Comparison of ENCODE assay signal across 19 cellular contexts in genomic region chr6:167551634-167552630, GRCh38.
DNase-seq lines count a peak whose midpoint lies in the region; ATAC-seq, FAIRE-seq and TF ChIP-seq lines count a peak whose summit lies in the region.
"Had no signal": no experiment of that assay in that cellular context is flagged by ENCODE, and none has a peak within 500 bp of the region (broad histone marks: within the 10 kb centered on the region; RNA-seq: fewer than 3 reads in every experiment).

No MANE protein-coding gene starts in this region.

- H4K20me1 ChIP-seq in H1 (replicated peaks in 1 of 2; ENCODE audit: control insufficient read depth in 1 of 2, insufficient read depth in 2 of 2, low read length in 2 of 2) = peaks cover 0 to 2% of the 10 kb centered on the region in 2 experiments

- no peak overlapping the region for H4K5ac ChIP-seq in H1 (ENCODE audit: insufficient read length, low read depth, low read length)

- DNase-seq in H1 (ENCODE audit: low read depth in 1 of 2, low spot score in 2 of 2) = no peak
- peak in 2 of 3 donors; percentile 69 for DNase-seq in right cardiac atrium
- peak; percentile 64 for DNase-seq in sciatic nerve (ENCODE audit: low spot score)
- peak; percentile 41 for DNase-seq in ureter (ENCODE audit: low spot score)
- DNase-seq in iPS-NIHi11 (ENCODE audit: low spot score) = no peak
- DNase-seq in immature natural killer cell = no peak
- DNase-seq in NOMO-1 treated with DMSO at 0.1 percent for 48 hours (lab: John Stamatoyannopoulos, UW; ENCODE audit: unreplicated experiment) = no peak
- DNase-seq: activated CD4-positive, alpha-beta T cell treated with anti-CD3 and anti-CD28 coated beads for 1 hour; activated CD8-positive, alpha-beta memory T cell treated with anti-CD3 and anti-CD28 coated beads for 24 hours; activated naive CD4-positive, alpha-beta T cell treated with anti-CD3 and anti-CD28 coated beads, Interleukin-2, amount 50 U/mL, for 16 hours; activated T-cell treated with anti-CD3 and anti-CD28 coated beads, Interleukin-2, amount 50 U/mL, for 72 hours; AML-193; Caco-2; EL; foreskin melanocyte; NCI-H2081; NCI-H510A had no signal

- H3K4me3 ChIP-seq in H1 (ENCODE audit: extremely low read depth in 1 of 4, insufficient read depth in 2 of 4, low read depth in 3 of 4, low read length in 4 of 4) = no peak overlapping the region
- H3K4me3 ChIP-seq in right cardiac atrium (ENCODE audit: low read length) = no peak overlapping the region
- H3K4me3 ChIP-seq: pancreas had no signal

- intact Hi-C loops in right cardiac atrium (cut with DNase I) (no loop called here), sciatic nerve (cut with DNase I) (no loop called here)

- no peaks in the 10 kb centered on the region for H3K27me3 ChIP-seq in H1 (replicated peaks in 1 of 4; ENCODE audit: control insufficient read depth in 3 of 4, extremely low read depth in 1 of 4, insufficient read depth in 3 of 4, low read length in 3 of 4)
- H3K27me3 ChIP-seq in right cardiac atrium (ENCODE audit: control insufficient read depth, insufficient read depth) = no peaks in the 10 kb centered on the region
- H3K27me3 ChIP-seq: pancreas had no signal

- H3K27ac Mint-ChIP-seq in immature natural killer cell = no peak overlapping the region
- H3K27ac Mint-ChIP-seq: activated T-cell treated with anti-CD3 and anti-CD28 coated beads, Interleukin-2, amount 50 U/mL, for 72 hours had no signal

- no peak overlapping the region for H3K4me2 ChIP-seq in H1 (ENCODE audit: insufficient read depth in 1 of 2, low read depth in 2 of 2, low read length in 2 of 2)

- no peak overlapping the region; the same call in 1 of the 2 replicates for H2BK12ac ChIP-seq in H1 (ENCODE audit: low read depth, low read length)

- H3K79me2 ChIP-seq in H1 (ENCODE audit: control insufficient read depth in 1 of 2, insufficient read depth in 2 of 2, low read length in 2 of 2) = no peaks in the 10 kb centered on the region

- CTCF ChIA-PET in H1 (lab: Charles Lee; ENCODE audit: partially characterized antibody) = interaction anchor here (1.0 kb wide), 2 partner anchors 11 to 95 kb away, joined by 3 read pairs; no protein-coding TSS in a partner anchor

- TF ChIP-seq EP300 in H1 (IDR thresholded peaks at IDR 0.05; ENCODE audit: borderline replicate concordance in 1 of 2, low read depth in 2 of 2, low read length in 2 of 2) = no peak

- no peak overlapping the region for H2AK5ac ChIP-seq in H1 (ENCODE audit: low read depth, low read length)

- ATAC-seq in right cardiac atrium (peak; percentile 18 to 20), sciatic nerve (peak; percentile 9)
- ATAC-seq: activated T-cell treated with anti-CD3 and anti-CD28 coated beads, Interleukin-2, amount 50 U/mL, for 72 hours had no signal

- H3K9me3 ChIP-seq in H1 (ENCODE audit: insufficient read depth in 2 of 2, low read depth in 1 of 2, low read length in 1 of 2) (no peaks in the 10 kb centered on the region), right cardiac atrium (ENCODE audit: control insufficient read depth, low read length) (no peaks in the 10 kb centered on the region)
- H3K9me3 ChIP-seq: Caco-2, pancreas had no signal

- no peak overlapping the region for H3K18ac ChIP-seq in H1 (ENCODE audit: extremely low read depth, low read length)

- no peak for TF ChIP-seq POLR2A in H1 (IDR thresholded peaks at IDR 0.05; ENCODE audit: control extremely low read depth in 1 of 2, low read depth in 2 of 2, low read length in 2 of 2)

- POLR2A ChIA-PET in H1 (lab: Charles Lee; ENCODE audit: partially characterized antibody) = interaction anchor here (0.5 kb wide), 1 partner anchor 317 kb away, joined by 4 read pairs; no protein-coding TSS in a partner anchor

- no peak overlapping the region for H3K56ac ChIP-seq in H1 (replicated peaks; ENCODE audit: insufficient read length, low read depth, low read length)

- no peak overlapping the region for H3K27ac ChIP-seq in H1 (ENCODE audit: low read depth, low read length)
- peak overlapping the region; percentile 22 for H3K27ac ChIP-seq in right cardiac atrium (ENCODE audit: low read length)
- H3K27ac ChIP-seq: pancreas had no signal

- peaks cover 0 to 6% (median 2%) of the 10 kb centered on the region in 3 donors for H3K27me3 Mint-ChIP-seq in immature natural killer cell (ENCODE audit: low read depth in 3 of 3)

- H2BK5ac ChIP-seq in H1 (ENCODE audit: low read depth, low read length) = no peak overlapping the region

- peaks cover 4% of the 10 kb centered on the region; the same call in 1 of the 2 replicates for H3K23me2 ChIP-seq in H1 (ENCODE audit: low read depth, low read length)

- no peak overlapping the region for H3K23ac ChIP-seq in H1 (ENCODE audit: insufficient read length)

- no peak overlapping the region for H3K14ac ChIP-seq in H1 (ENCODE audit: insufficient read length)

- peak overlapping the region; percentile 17; the same call in 1 of the 2 replicates for H4K8ac ChIP-seq in H1 (ENCODE audit: extremely low read depth, insufficient read depth, low read length)

- FAIRE-seq in H1 (lab: Jason Lieb, UNC) = no peak
- FAIRE-seq: colon, pancreas had no signal

- no peak overlapping the region for H2BK20ac ChIP-seq in H1 (ENCODE audit: low read length)

- peaks cover 0 to 15% (median 0%) of the 10 kb centered on the region in 6 donors for H3K9me3 Mint-ChIP-seq in immature natural killer cell

- no peaks in the 10 kb centered on the region for H3K36me3 ChIP-seq in H1 (ENCODE audit: control insufficient read depth in 2 of 4, insufficient read depth in 4 of 4, low read length in 3 of 4)
- H3K36me3 ChIP-seq: pancreas had no signal

- no peak overlapping the region for H2AFZ ChIP-seq in H1 (ENCODE audit: low read length)

- no peaks in the 10 kb centered on the region for H3K4me1 Mint-ChIP-seq in immature natural killer cell

- H3K4me1 ChIP-seq in H1 (replicated peaks in 1 of 4; ENCODE audit: control insufficient read depth in 3 of 4, insufficient read depth in 4 of 4, low read length in 3 of 4) = no peaks in the 10 kb centered on the region; a peak in 1 of 7 replicates
- H3K4me1 ChIP-seq in right cardiac atrium (ENCODE audit: control insufficient read depth, insufficient read depth, low read length) = peaks cover 10% of the 10 kb centered on the region
- H3K4me1 ChIP-seq: Caco-2, pancreas had no signal

- no peak overlapping the region for H2BK120ac ChIP-seq in H1 (replicated peaks; ENCODE audit: low read depth, low read length)

- H3K4ac ChIP-seq in H1 (replicated peaks; ENCODE audit: insufficient read length, low read depth, low read length) = no peak overlapping the region

- H3K4me3 Mint-ChIP-seq in immature natural killer cell = no peak overlapping the region
- H3K4me3 Mint-ChIP-seq: activated T-cell treated with anti-CD3 and anti-CD28 coated beads, Interleukin-2, amount 50 U/mL, for 72 hours had no signal

- 0 out of 2 replicates have a peak overlapping the region, but pooled peaks have one; percentile 12 for H2BK15ac ChIP-seq in H1 (ENCODE audit: low read length)

- no peaks in the 10 kb centered on the region for H3K79me1 ChIP-seq in H1 (ENCODE audit: low read depth, low read length)

- WGBS in H1 (ENCODE audit: extremely low coverage in 1 of 2, insufficient coverage in 1 of 2, insufficient read length in 1 of 2, insufficient replicate concordance in 2 of 2, low coverage in 1 of 2, low lambda C conversion rate in 2 of 2, missing lambda C conversion rate in 1 of 2), 2 experiments = 90% methylated on average over 36 of the region's 41 CpGs; no CpG with 5 or more reads in 1 of the 2 experiments
- WGBS in right cardiac atrium = 89% methylated on average over 41 of the region's 41 CpGs

- no peak for TF ChIP-seq RAD21 in H1 (IDR thresholded peaks at IDR 0.05 in 1 of 2, conservative IDR thresholded peaks at IDR 0.05 in 1 of 2; ENCODE audit: low read depth in 2 of 2, low read length in 2 of 2)

- no peaks in the 10 kb centered on the region for H3K36me3 Mint-ChIP-seq in immature natural killer cell

- TF ChIP-seq CTCF in H1 (IDR thresholded peaks at IDR 0.05; ENCODE audit: control extremely low read depth in 1 of 3, insufficient read depth in 1 of 3, low read depth in 1 of 3, low read length in 3 of 3) = no peak

- H4K91ac ChIP-seq in H1 (replicated peaks; ENCODE audit: insufficient read length, low read length) = no peak overlapping the region

- no peak overlapping the region for H3K9ac ChIP-seq in H1 (replicated peaks in 1 of 4; ENCODE audit: extremely low read depth in 1 of 4, low read depth in 3 of 4, low read length in 3 of 4)

TF ChIP-seq in H1, 55 proteins besides CTCF, POLR2A, EP300 and RAD21 (continues in another document):
- no peak for TF ChIP-seq NANOG (IDR thresholded peaks at IDR 0.05; ENCODE audit: insufficient read depth, low read depth, low read length, poor library complexity, severe bottlenecking)
- no peak for TF ChIP-seq RNF2 (IDR thresholded peaks at IDR 0.05; ENCODE audit: borderline replicate concordance, low read depth, low read length, missing control alignments, poor library complexity, severe bottlenecking)
- no peak for TF ChIP-seq RFX5 (IDR thresholded peaks at IDR 0.05; ENCODE audit: borderline replicate concordance, low read depth, low read length)
- TF ChIP-seq ATF3 (IDR thresholded peaks at IDR 0.05; ENCODE audit: insufficient read depth, low read depth, low read length) = no peak
- TF ChIP-seq KDM4A (IDR thresholded peaks at IDR 0.05; ENCODE audit: low read depth, low read length, severe bottlenecking) = no peak
- TF ChIP-seq JUN (IDR thresholded peaks at IDR 0.05; ENCODE audit: low read depth, low read length) = no peak
- no peak for TF ChIP-seq SIN3A (conservative IDR thresholded peaks at IDR 0.05 in 1 of 2, IDR thresholded peaks at IDR 0.05 in 1 of 2; ENCODE audit: low read depth in 1 of 2, low read length in 2 of 2)
- no peak for TF ChIP-seq HDAC6 (IDR thresholded peaks at IDR 0.05; ENCODE audit: low read depth, low read length)
- no peak for TF ChIP-seq JUND (IDR thresholded peaks at IDR 0.05; ENCODE audit: low read length)
- no peak for TF ChIP-seq CHD1 (IDR thresholded peaks at IDR 0.05; ENCODE audit: low read depth, low read length)
- TF ChIP-seq GABPA (IDR thresholded peaks at IDR 0.05; ENCODE audit: borderline replicate concordance, insufficient read depth, low read length) = no peak
- no peak for TF ChIP-seq YY1 (IDR thresholded peaks at IDR 0.05; ENCODE audit: low read depth, low read length)
- TF ChIP-seq E2F6 (IDR thresholded peaks at IDR 0.05) = no peak
- TF ChIP-seq ASH2L (IDR thresholded peaks at IDR 0.05; ENCODE audit: low read length) = no peak
- no peak for TF ChIP-seq CBX5 (IDR thresholded peaks at IDR 0.05; ENCODE audit: low read depth, low read length)

Comparison
In these comparisons a context has a peak if more than half of its experiments do, and no peak if none do; other contexts are left out.
1. DNase-seq: peak in right cardiac atrium (2 of 3), sciatic nerve (single experiment) and ureter (single experiment); none in H1 (0 of 2), iPS-NIHi11 (single experiment), immature natural killer cell (0 of 3) and NOMO-1 treated with DMSO at 0.1 percent for 48 hours (single experiment).